In genomic region chr7:158741294-158741666, GRCh38 we compare ENCODE assay signal across 3 cellular contexts.
TF ChIP-seq lines count a peak whose summit lies in the region.

No MANE protein-coding gene starts in this region.

TF ChIP-seq in SK-N-SH treated with all-trans-retinoic acid at 6 μM for 48 hours, 23 proteins besides CTCF, POLR2A, EP300 and RAD21:
- TF ChIP-seq ZFP3 (CRISPR knock-in tag; IDR thresholded peaks at IDR 0.05) = 0 out of 2 replicates have a peak, but pooled peaks have one; percentile 0
- TF ChIP-seq, protein P1, sequence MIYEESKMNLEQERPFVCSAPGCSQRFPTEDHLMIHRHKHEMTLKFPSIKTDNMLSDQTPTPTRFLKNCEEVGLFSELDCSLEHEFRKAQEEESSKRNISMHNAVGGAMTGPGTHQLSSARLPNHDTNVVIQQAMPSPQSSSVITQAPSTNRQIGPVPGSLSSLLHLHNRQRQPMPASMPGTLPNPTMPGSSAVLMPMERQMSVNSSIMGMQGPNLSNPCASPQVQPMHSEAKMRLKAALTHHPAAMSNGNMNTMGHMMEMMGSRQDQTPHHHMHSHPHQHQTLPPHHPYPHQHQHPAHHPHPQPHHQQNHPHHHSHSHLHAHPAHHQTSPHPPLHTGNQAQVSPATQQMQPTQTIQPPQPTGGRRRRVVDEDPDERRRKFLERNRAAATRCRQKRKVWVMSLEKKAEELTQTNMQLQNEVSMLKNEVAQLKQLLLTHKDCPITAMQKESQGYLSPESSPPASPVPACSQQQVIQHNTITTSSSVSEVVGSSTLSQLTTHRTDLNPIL (CRISPR knock-in tag; IDR thresholded peaks at IDR 0.05; ENCODE audit: low read depth) = no peak

TF ChIP-seq in SK-N-SH, 30 proteins besides CTCF, POLR2A, EP300 and RAD21:
- TF ChIP-seq MAX (IDR thresholded peaks at IDR 0.05; ENCODE audit: low read depth) (no peak), TCF12 (IDR thresholded peaks at IDR 0.05) (no peak), YY1 (IDR thresholded peaks at IDR 0.05; ENCODE audit: low read depth) (no peak), CHD2 (IDR thresholded peaks at IDR 0.05; ENCODE audit: low read length, partially characterized antibody) (no peak), NFIC (IDR thresholded peaks at IDR 0.05; ENCODE audit: borderline replicate concordance) (no peak), RXRA (IDR thresholded peaks at IDR 0.05; ENCODE audit: borderline replicate concordance, low read depth) (no peak), JUND (IDR thresholded peaks at IDR 0.05) (no peak)

TF ChIP-seq in HepG2, 621 proteins besides CTCF, POLR2A, EP300 and RAD21:
- no peak for TF ChIP-seq ZNF691 (CRISPR knock-in tag; IDR thresholded peaks at IDR 0.05; ENCODE audit: borderline replicate concordance, low read depth)
- TF ChIP-seq TCF7 (IDR thresholded peaks at IDR 0.05; ENCODE audit: low read depth) = no peak
- no peak for TF ChIP-seq NKX3-1 (CRISPR knock-in tag; IDR thresholded peaks at IDR 0.05)
- TF ChIP-seq ZNF230 (CRISPR knock-in tag; IDR thresholded peaks at IDR 0.05) = no peak
- TF ChIP-seq RBAK (CRISPR knock-in tag; IDR thresholded peaks at IDR 0.05) = no peak
- no peak for TF ChIP-seq ZBTB4 (CRISPR knock-in tag; IDR thresholded peaks at IDR 0.05; ENCODE audit: borderline replicate concordance)
- TF ChIP-seq SNRNP70 (IDR thresholded peaks at IDR 0.05; ENCODE audit: low read depth, low read length) = no peak
- TF ChIP-seq ZNF569 (CRISPR knock-in tag; IDR thresholded peaks at IDR 0.05; ENCODE audit: borderline replicate concordance) = no peak
